Comparison of ENCODE assay signal across 9 cellular contexts in genomic region chr10:125123363-125124113, GRCh38. TPM values are rescaled to one million over a fixed set of nuclear protein-coding genes. Genes with fewer than 3 reads are reported as not detected.
A peak's percentile ranks its signal among the peaks of the same experiment; 100 is the strongest.
DNase-seq lines count a peak whose midpoint lies in the region; ATAC-seq and TF ChIP-seq lines count a peak whose summit lies in the region.
"Had no signal": no experiment of that assay in that cellular context is flagged by ENCODE, and none has a peak within 500 bp of the region (broad histone marks: within the 10 kb centered on the region; RNA-seq: fewer than 3 reads in every experiment).

No MANE protein-coding gene starts in this region.

- DNase-seq in GM03348 (ENCODE audit: low spot score) (peak; percentile 56), left ventricle myocardium inferior (peak; percentile 89), gastrocnemius medialis (peak; percentile 89 to 96)
- no peak for DNase-seq in effector CD8-positive, alpha-beta T cell (lab: John Stamatoyannopoulos, UW)
- no peak for DNase-seq in activated naive CD4-positive, alpha-beta T cell (lab: John Stamatoyannopoulos, UW)
- DNase-seq in activated naive CD4-positive, alpha-beta T cell treated with anti-CD3 and anti-CD28 coated beads for 36 hours, result no peak

- H3K27ac ChIP-seq in left ventricle myocardium inferior (replicated peaks) (peak overlapping the region; percentile 90), gastrocnemius medialis (peak overlapping the region; percentile 91 to 97 (median 97))
- H3K27ac ChIP-seq: cardiac muscle cell had no signal

- H3K9me3 ChIP-seq in left ventricle myocardium inferior (replicated peaks) (no peaks in the 10 kb centered on the region), gastrocnemius medialis (no peaks in the 10 kb centered on the region)

- peaks cover 2% of the 10 kb centered on the region for H3K27me3 Mint-ChIP-seq in activated naive CD4-positive, alpha-beta T cell treated with anti-CD3 and anti-CD28 coated beads for 36 hours (ENCODE audit: low read depth)

- no peak overlapping the region for H3K27ac Mint-ChIP-seq in activated naive CD4-positive, alpha-beta T cell treated with anti-CD3 and anti-CD28 coated beads for 36 hours

- in situ Hi-C loops in gastrocnemius medialis (cut with MboI; ENCODE audit: low sequenced_read_pairs in 4 of 4), result no loop called here

- no peaks in the 10 kb centered on the region for H3K4me1 Mint-ChIP-seq in activated naive CD4-positive, alpha-beta T cell treated with anti-CD3 and anti-CD28 coated beads for 36 hours (ENCODE audit: low read depth)

- no peaks in the 10 kb centered on the region for H3K9me3 Mint-ChIP-seq in activated naive CD4-positive, alpha-beta T cell treated with anti-CD3 and anti-CD28 coated beads for 36 hours

- TF ChIP-seq CTCF in WI38 (IDR thresholded peaks at IDR 0.05; ENCODE audit: low read depth, low read length), result no peak
- TF ChIP-seq CTCF in left ventricle myocardium inferior (IDR thresholded peaks at IDR 0.05; ENCODE audit: borderline replicate concordance), result no peak
- TF ChIP-seq CTCF in gastrocnemius medialis (IDR thresholded peaks at IDR 0.05 in 4 of 5, conservative IDR thresholded peaks at IDR 0.05 in 1 of 5), result no peak

- H3K36me3 ChIP-seq in left ventricle myocardium inferior, result peaks cover 3% of the 10 kb centered on the region
- no peaks in the 10 kb centered on the region for H3K36me3 ChIP-seq in gastrocnemius medialis
- H3K36me3 ChIP-seq: cardiac muscle cell had no signal

- no peaks in the 10 kb centered on the region for H3K36me3 Mint-ChIP-seq in activated naive CD4-positive, alpha-beta T cell treated with anti-CD3 and anti-CD28 coated beads for 36 hours (ENCODE audit: low read depth)

- ATAC-seq in gastrocnemius medialis (peak; percentile 44 to 62), GM18505 (IDR thresholded peaks at IDR 0.05; ENCODE audit: unreplicated experiment) (no peak)

- intact Hi-C loops in left ventricle myocardium inferior (cut with micrococcal nuclease), result no loop called here
- intact Hi-C loops in gastrocnemius medialis (cut with DNase I; ENCODE audit: low total_unique reads), result loop anchor here (2.0 kb wide), 2 partner anchors 31 to 39 kb away; no protein-coding TSS in a partner anchor
- intact Hi-C loops in activated naive CD4-positive, alpha-beta T cell treated with anti-CD3 and anti-CD28 coated beads for 36 hours (cut with micrococcal nuclease), result no loop called here

- no peak overlapping the region for H3K4me3 Mint-ChIP-seq in activated naive CD4-positive, alpha-beta T cell treated with anti-CD3 and anti-CD28 coated beads for 36 hours

- peaks cover 100% of the 10 kb centered on the region for H3K4me1 ChIP-seq in left ventricle myocardium inferior
- H3K4me1 ChIP-seq in gastrocnemius medialis, result peaks cover 98 to 100% of the 10 kb centered on the region in 2 donors

- H3K4me3 ChIP-seq in WI38 (ENCODE audit: low read depth, low read length) (peak overlapping the region; percentile 12; the same call in 1 of the 2 replicates), left ventricle myocardium inferior (peak overlapping the region; percentile 32), gastrocnemius medialis (peak overlapping the region; percentile 34 to 50 (median 45))
- H3K4me3 ChIP-seq: cardiac muscle cell had no signal

- TF ChIP-seq POLR2A in gastrocnemius medialis (IDR thresholded peaks at IDR 0.05) (peak; percentile 75 to 76), GM18505 (IDR thresholded peaks at IDR 0.05; ENCODE audit: borderline replicate concordance, extremely low read depth, insufficient read depth, insufficient read length) (no peak)

- CTCF ChIA-PET in activated naive CD4-positive, alpha-beta T cell treated with anti-CD3 and anti-CD28 coated beads for 36 hours (lab: Charles Lee), result no interaction called here

- H3K27me3 ChIP-seq in left ventricle myocardium inferior (ENCODE audit: low read depth) (no peaks in the 10 kb centered on the region), gastrocnemius medialis (no peaks in the 10 kb centered on the region)
- H3K27me3 ChIP-seq: cardiac muscle cell had no signal

RNA-seq across cellular contexts. Expression of gene CTBP2, which starts 36.8 kb away (rescaled TPM):
- total RNA-seq in left ventricle myocardium inferior, result 29.1 TPM
- 10 to 100 TPM; 13.9 to 36.7 (median 21.1) TPM for total RNA-seq in gastrocnemius medialis
- total RNA-seq in activated naive CD4-positive, alpha-beta T cell treated with anti-CD3 and anti-CD28 coated beads for 36 hours, result under 1 TPM; 0.19 to 0.42 TPM

Comparison
In these comparisons a context has a peak if more than half of its experiments do, and no peak if none do; other contexts are left out.
1. DNase-seq: peak in GM03348 (single experiment), left ventricle myocardium inferior (single experiment) and gastrocnemius medialis (2 of 2); none in effector CD8-positive, alpha-beta T cell (single experiment), activated naive CD4-positive, alpha-beta T cell (0 of 4) and activated naive CD4-positive, alpha-beta T cell treated with anti-CD3 and anti-CD28 coated beads for 36 hours (single experiment).
2. RNA of gene CTBP2, which starts 36.8 kb away (total RNA-seq): 29.1 TPM in left ventricle myocardium inferior (single experiment) and 13.9 to 36.7 TPM in gastrocnemius medialis; 0.19 to 0.42 TPM in activated naive CD4-positive, alpha-beta T cell treated with anti-CD3 and anti-CD28 coated beads for 36 hours; every median in the first group is over 10 times any median in the second.
3. Peak in every context shown above with its lines, with median percentiles within 50 percentile points of each other: H3K4me3 ChIP-seq.